ENCODE assay signal across 1 cellular context in genomic region chr4:56080384-56080783, GRCh38.
TF ChIP-seq lines count a peak whose summit lies in the region.

No MANE protein-coding gene starts in this region.

TF ChIP-seq in HEK293, 187 proteins besides CTCF, POLR2A, EP300 and RAD21 (continued from another document):
- TF ChIP-seq, protein P1, sequence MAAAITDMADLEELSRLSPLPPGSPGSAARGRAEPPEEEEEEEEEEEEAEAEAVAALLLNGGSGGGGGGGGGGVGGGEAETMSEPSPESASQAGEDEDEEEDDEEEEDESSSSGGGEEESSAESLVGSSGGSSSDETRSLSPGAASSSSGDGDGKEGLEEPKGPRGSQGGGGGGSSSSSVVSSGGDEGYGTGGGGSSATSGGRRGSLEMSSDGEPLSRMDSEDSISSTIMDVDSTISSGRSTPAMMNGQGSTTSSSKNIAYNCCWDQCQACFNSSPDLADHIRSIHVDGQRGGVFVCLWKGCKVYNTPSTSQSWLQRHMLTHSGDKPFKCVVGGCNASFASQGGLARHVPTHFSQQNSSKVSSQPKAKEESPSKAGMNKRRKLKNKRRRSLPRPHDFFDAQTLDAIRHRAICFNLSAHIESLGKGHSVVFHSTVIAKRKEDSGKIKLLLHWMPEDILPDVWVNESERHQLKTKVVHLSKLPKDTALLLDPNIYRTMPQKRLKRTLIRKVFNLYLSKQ (tag by site-specific recombination; IDR thresholded peaks at IDR 0.05; ENCODE audit: borderline replicate concordance), result no peak
- no peak for TF ChIP-seq ZNF610 (tag by site-specific recombination; IDR thresholded peaks at IDR 0.05; ENCODE audit: borderline replicate concordance)
- no peak for TF ChIP-seq KLF10 (tag by site-specific recombination; IDR thresholded peaks at IDR 0.05)
- no peak for TF ChIP-seq KLF9 (tag by site-specific recombination; IDR thresholded peaks at IDR 0.05; ENCODE audit: low read depth)
- TF ChIP-seq, protein P2, sequence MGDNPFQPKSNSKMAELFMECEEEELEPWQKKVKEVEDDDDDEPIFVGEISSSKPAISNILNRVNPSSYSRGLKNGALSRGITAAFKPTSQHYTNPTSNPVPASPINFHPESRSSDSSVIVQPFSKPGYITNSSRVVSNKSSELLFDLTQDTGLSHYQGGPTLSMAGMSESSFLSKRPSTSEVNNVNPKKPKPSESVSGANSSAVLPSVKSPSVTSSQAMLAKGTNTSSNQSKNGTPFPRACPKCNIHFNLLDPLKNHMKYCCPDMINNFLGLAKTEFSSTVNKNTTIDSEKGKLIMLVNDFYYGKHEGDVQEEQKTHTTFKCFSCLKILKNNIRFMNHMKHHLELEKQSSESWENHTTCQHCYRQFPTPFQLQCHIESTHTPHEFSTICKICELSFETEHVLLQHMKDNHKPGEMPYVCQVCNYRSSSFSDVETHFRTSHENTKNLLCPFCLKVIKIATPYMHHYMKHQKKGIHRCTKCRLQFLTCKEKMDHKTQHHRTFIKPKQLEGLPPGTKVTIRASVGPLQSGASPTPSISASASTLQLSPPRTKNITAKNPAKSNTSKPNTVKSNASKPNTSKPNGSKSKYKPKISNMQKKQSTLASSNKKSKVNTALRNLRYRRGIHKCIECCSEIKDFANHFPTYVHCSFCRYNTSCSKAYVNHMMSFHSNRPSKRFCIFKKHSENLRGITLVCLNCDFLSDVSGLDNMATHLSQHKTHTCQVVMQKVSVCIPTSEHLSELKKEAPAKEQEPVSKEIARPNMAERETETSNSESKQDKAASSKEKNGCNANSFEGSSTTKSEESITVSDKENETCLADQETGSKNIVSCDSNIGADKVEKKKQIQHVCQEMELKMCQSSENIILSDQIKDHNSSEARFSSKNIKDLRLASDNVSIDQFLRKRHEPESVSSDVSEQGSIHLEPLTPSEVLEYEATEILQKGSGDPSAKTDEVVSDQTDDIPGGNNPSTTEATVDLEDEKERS (tag by site-specific recombination; IDR thresholded peaks at IDR 0.05), result no peak
- TF ChIP-seq ZNF335 (tag by site-specific recombination; conservative IDR thresholded peaks at IDR 0.05), result no peak; the same call in 1 of the 2 replicates
- TF ChIP-seq ZNF621 (tag by site-specific recombination; IDR thresholded peaks at IDR 0.05), result no peak
- TF ChIP-seq ZNF121 (tag by site-specific recombination; IDR thresholded peaks at IDR 0.05), result no peak
- TF ChIP-seq, protein P3, sequence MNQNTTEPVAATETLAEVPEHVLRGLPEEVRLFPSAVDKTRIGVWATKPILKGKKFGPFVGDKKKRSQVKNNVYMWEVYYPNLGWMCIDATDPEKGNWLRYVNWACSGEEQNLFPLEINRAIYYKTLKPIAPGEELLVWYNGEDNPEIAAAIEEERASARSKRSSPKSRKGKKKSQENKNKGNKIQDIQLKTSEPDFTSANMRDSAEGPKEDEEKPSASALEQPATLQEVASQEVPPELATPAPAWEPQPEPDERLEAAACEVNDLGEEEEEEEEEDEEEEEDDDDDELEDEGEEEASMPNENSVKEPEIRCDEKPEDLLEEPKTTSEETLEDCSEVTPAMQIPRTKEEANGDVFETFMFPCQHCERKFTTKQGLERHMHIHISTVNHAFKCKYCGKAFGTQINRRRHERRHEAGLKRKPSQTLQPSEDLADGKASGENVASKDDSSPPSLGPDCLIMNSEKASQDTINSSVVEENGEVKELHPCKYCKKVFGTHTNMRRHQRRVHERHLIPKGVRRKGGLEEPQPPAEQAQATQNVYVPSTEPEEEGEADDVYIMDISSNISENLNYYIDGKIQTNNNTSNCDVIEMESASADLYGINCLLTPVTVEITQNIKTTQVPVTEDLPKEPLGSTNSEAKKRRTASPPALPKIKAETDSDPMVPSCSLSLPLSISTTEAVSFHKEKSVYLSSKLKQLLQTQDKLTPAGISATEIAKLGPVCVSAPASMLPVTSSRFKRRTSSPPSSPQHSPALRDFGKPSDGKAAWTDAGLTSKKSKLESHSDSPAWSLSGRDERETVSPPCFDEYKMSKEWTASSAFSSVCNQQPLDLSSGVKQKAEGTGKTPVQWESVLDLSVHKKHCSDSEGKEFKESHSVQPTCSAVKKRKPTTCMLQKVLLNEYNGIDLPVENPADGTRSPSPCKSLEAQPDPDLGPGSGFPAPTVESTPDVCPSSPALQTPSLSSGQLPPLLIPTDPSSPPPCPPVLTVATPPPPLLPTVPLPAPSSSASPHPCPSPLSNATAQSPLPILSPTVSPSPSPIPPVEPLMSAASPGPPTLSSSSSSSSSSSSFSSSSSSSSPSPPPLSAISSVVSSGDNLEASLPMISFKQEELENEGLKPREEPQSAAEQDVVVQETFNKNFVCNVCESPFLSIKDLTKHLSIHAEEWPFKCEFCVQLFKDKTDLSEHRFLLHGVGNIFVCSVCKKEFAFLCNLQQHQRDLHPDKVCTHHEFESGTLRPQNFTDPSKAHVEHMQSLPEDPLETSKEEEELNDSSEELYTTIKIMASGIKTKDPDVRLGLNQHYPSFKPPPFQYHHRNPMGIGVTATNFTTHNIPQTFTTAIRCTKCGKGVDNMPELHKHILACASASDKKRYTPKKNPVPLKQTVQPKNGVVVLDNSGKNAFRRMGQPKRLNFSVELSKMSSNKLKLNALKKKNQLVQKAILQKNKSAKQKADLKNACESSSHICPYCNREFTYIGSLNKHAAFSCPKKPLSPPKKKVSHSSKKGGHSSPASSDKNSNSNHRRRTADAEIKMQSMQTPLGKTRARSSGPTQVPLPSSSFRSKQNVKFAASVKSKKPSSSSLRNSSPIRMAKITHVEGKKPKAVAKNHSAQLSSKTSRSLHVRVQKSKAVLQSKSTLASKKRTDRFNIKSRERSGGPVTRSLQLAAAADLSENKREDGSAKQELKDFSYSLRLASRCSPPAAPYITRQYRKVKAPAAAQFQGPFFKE (tag by site-specific recombination; IDR thresholded peaks at IDR 0.05; ENCODE audit: borderline replicate concordance), result no peak
- no peak for TF ChIP-seq KLF7 (tag by site-specific recombination; IDR thresholded peaks at IDR 0.05; ENCODE audit: borderline replicate concordance)
- TF ChIP-seq BCL11A (tag by site-specific recombination; IDR thresholded peaks at IDR 0.05; ENCODE audit: low read depth), result peak; percentile 34; the same call in 1 of the 2 replicates
- TF ChIP-seq, protein P4, sequence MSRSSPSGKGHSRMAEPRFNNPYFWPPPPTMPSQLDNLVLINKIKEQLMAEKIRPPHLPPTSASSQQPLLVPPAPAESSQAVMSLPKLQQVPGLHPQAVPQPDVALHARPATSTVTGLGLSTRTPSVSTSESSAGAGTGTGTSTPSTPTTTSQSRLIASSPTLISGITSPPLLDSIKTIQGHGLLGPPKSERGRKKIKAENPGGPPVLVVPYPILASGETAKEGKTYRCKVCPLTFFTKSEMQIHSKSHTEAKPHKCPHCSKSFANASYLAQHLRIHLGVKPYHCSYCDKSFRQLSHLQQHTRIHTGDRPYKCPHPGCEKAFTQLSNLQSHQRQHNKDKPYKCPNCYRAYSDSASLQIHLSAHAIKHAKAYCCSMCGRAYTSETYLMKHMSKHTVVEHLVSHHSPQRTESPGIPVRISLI (tag by site-specific recombination; IDR thresholded peaks at IDR 0.05), result peak; percentile 58; the same call in 1 of the 2 replicates
- no peak for TF ChIP-seq ZNF596 (tag by site-specific recombination; IDR thresholded peaks at IDR 0.05)
- no peak for TF ChIP-seq HOXD13 (CRISPR knock-in tag; IDR thresholded peaks at IDR 0.05; ENCODE audit: borderline replicate concordance)
- no peak for TF ChIP-seq ZNF544 (tag by site-specific recombination; IDR thresholded peaks at IDR 0.05)
- no peak for TF ChIP-seq ZXDB (tag by site-specific recombination; IDR thresholded peaks at IDR 0.05)
- TF ChIP-seq ZNF202 (tag by site-specific recombination; IDR thresholded peaks at IDR 0.05; ENCODE audit: borderline replicate concordance), result no peak
- no peak for TF ChIP-seq ZNF626 (tag by site-specific recombination; IDR thresholded peaks at IDR 0.05)
- TF ChIP-seq ZNF366 (tag by site-specific recombination; conservative IDR thresholded peaks at IDR 0.05), result 0 out of 2 replicates have a peak, but pooled peaks have one; percentile 42
- TF ChIP-seq ZNF843 (tag by site-specific recombination; IDR thresholded peaks at IDR 0.05), result peak; percentile 56; the same call in 1 of the 2 replicates
